ENCODE assay signal across 23 cellular contexts in genomic region chr9:81397735-81398381, GRCh38.
"Had no signal": no experiment of that assay in that cellular context is flagged by ENCODE, and none has a peak within 500 bp of the region (broad histone marks: within the 10 kb centered on the region; RNA-seq: fewer than 3 reads in every experiment).

No MANE protein-coding gene starts in this region.

- H3K4me1 ChIP-seq: foreskin keratinocyte had no signal

- FAIRE-seq: endometrium, keratinocyte, urothelium cell line had no signal

- H3K27me3 ChIP-seq: foreskin keratinocyte, neutrophil, ovary, transverse colon had no signal

- DNase-seq: activated CD4-positive, alpha-beta memory T cell treated with anti-CD3 and anti-CD28 coated beads, Interleukin-2, amount 10 ng/mL, durations not matched to agents 7 days and 5 days; activated CD4-positive, alpha-beta T cell treated with anti-CD3 and anti-CD28 coated beads, Interleukin-2, amount 10 ng/mL, durations not matched to agents 24 days and 14 days; activated effector memory CD4-positive, alpha-beta T cell treated with Interleukin-2 at 50 U/mL for 16 hours; activated naive CD4-positive, alpha-beta T cell treated with anti-CD3 and anti-CD28 coated beads for 36 hours; activated T-cell treated with anti-CD3 and anti-CD28 coated beads, Interleukin-2, amount 50 U/mL, for 72 hours; amygdala; cortex of kidney; erythroblast; foreskin keratinocyte; mammary epithelial cell; midbrain; natural killer cell; ovary; psoas muscle; right cardiac atrium; stimulated activated CD4-positive, alpha-beta T cell treated with anti-CD3 and anti-CD28 coated beads, Interleukin-1b, Interleukin-23, amount 100 ng/mL, for 48 hours; transverse colon had no signal

- H3K9me3 ChIP-seq: neutrophil, ovary, psoas muscle, transverse colon had no signal

- H3K27ac ChIP-seq: foreskin keratinocyte, neutrophil, ovary, transverse colon had no signal

- ATAC-seq: activated T-cell treated with anti-CD3 and anti-CD28 coated beads, Interleukin-2, amount 50 U/mL, for 72 hours; foreskin keratinocyte; left lobe of liver; natural killer cell; psoas muscle; stimulated activated memory B cell treated with anti-CD40 and anti-IgM and Interleukin-4, amounts not matched to agents 10 μg/mL and 1 μg/mL and 100 μg/mL, for 72 hours had no signal

- H3K36me3 ChIP-seq: neutrophil, ovary, transverse colon had no signal

- H3K4me3 ChIP-seq: ovary, psoas muscle, transverse colon had no signal
